Comparison of ENCODE assay signal across 15 cellular contexts in genomic region chr18:10290244-10291240, GRCh38.
DNase-seq lines count a peak whose midpoint lies in the region; ATAC-seq and TF ChIP-seq lines count a peak whose summit lies in the region.
"Had no signal": no experiment of that assay in that cellular context is flagged by ENCODE, and none has a peak within 500 bp of the region (broad histone marks: within the 10 kb centered on the region; RNA-seq: fewer than 3 reads in every experiment).

No MANE protein-coding gene starts in this region.

- H3K27ac ChIP-seq in sigmoid colon: peak overlapping the region in 3 of 4 donors; percentile 5 to 39 (median 32)
- peak overlapping the region in 2 of 4 donors; percentile 63 to 65 for H3K27ac ChIP-seq in esophagus squamous epithelium
- H3K27ac ChIP-seq: foreskin keratinocyte, KMS-11, RWPE1 had no signal

- no peaks in the 10 kb centered on the region for H3K27me3 ChIP-seq in sigmoid colon
- H3K27me3 ChIP-seq in esophagus squamous epithelium: no peaks in the 10 kb centered on the region
- H3K27me3 ChIP-seq: foreskin keratinocyte had no signal

- intact Hi-C loops in sigmoid colon (cut with DNase I): no loop called here
- intact Hi-C loops in esophagus squamous epithelium (cut with DNase I): no loop called here

- DNase-seq in ELF-1 (ENCODE audit: low read depth, low spot score) (peak; percentile 27), NOMO-1 treated with DMSO at 0.1 percent for 48 hours (lab: John Stamatoyannopoulos, UW; ENCODE audit: unreplicated experiment) (peak; percentile 95), foreskin fibroblast (peak; percentile 56 to 82), sigmoid colon (no peak), esophagus squamous epithelium (lab: John Stamatoyannopoulos, UW) (no peak), DMS 273 treated with DMSO at 0.1 percent for 48 hours (lab: John Stamatoyannopoulos, UW) (no peak)
- DNase-seq: activated CD4-positive, alpha-beta T cell treated with anti-CD3 and anti-CD28 coated beads, Interleukin-2, amount 50 U/mL, for 48 hours; foreskin keratinocyte; H7; NCI-H1694; NCI-H526 had no signal

- TF ChIP-seq POLR2A in sigmoid colon (IDR thresholded peaks at IDR 0.05) (no peak), esophagus squamous epithelium (IDR thresholded peaks at IDR 0.05) (no peak)

- H3K4me1 ChIP-seq in sigmoid colon: no peaks in the 10 kb centered on the region
- H3K4me1 ChIP-seq in esophagus squamous epithelium: peaks cover 0 to 35% (median 0%) of the 10 kb centered on the region in 3 donors
- H3K4me1 ChIP-seq: foreskin keratinocyte had no signal

- H3K9me3 ChIP-seq in sigmoid colon: peaks cover 0 to 3% (median 0%) of the 10 kb centered on the region in 4 donors
- peaks cover 0 to 6% (median 0%) of the 10 kb centered on the region in 3 donors for H3K9me3 ChIP-seq in esophagus squamous epithelium

- no peak overlapping the region for H3K4me3 ChIP-seq in foreskin fibroblast (ENCODE audit: low read depth in 1 of 2, low read length in 2 of 2)
- H3K4me3 ChIP-seq in sigmoid colon: no peak overlapping the region
- H3K4me3 ChIP-seq in esophagus squamous epithelium: no peak overlapping the region

- no peak for TF ChIP-seq EP300 in sigmoid colon (IDR thresholded peaks at IDR 0.05)

- no peak for TF ChIP-seq CTCF in foreskin fibroblast (IDR thresholded peaks at IDR 0.05; ENCODE audit: low read depth, low read length)
- TF ChIP-seq CTCF in sigmoid colon (IDR thresholded peaks at IDR 0.05): no peak
- TF ChIP-seq CTCF in esophagus squamous epithelium (IDR thresholded peaks at IDR 0.05): no peak

- no peak for ATAC-seq in GM21529 (IDR thresholded peaks at IDR 0.05; ENCODE audit: unreplicated experiment)
- ATAC-seq in GM21576 (IDR thresholded peaks at IDR 0.05; ENCODE audit: unreplicated experiment): no peak
- ATAC-seq: foreskin keratinocyte had no signal

- WGBS in sigmoid colon, 2 donors: 83 to 86% methylated on average over 14 of the region's 14 CpGs
- 86% methylated on average over 7 to 10 of the region's 14 CpGs for WGBS in esophagus squamous epithelium, 2 donors

- H3K36me3 ChIP-seq in sigmoid colon (no peaks in the 10 kb centered on the region), esophagus squamous epithelium (no peaks in the 10 kb centered on the region)

Comparison
In these comparisons a context has a peak if more than half of its experiments do, and no peak if none do; other contexts are left out.
1. DNase-seq: peak in ELF-1 (single experiment), NOMO-1 treated with DMSO at 0.1 percent for 48 hours (single experiment) and foreskin fibroblast (2 of 2); none in sigmoid colon (single experiment), esophagus squamous epithelium (single experiment) and DMS 273 treated with DMSO at 0.1 percent for 48 hours (single experiment).